In genomic region chr1:205505076-205505729, GRCh38 we compare ENCODE assay signal across 8 cellular contexts. TPM values are rescaled to one million over a fixed set of nuclear protein-coding genes. Genes with fewer than 3 reads are reported as not detected.
DNase-seq lines count a peak whose midpoint lies in the region; ATAC-seq and TF ChIP-seq lines count a peak whose summit lies in the region.

No MANE protein-coding gene starts in this region.

- H2AFZ ChIP-seq in DND-41 (ENCODE audit: low read depth, low read length) (peak overlapping the region; percentile 80), OCI-LY3 (ENCODE audit: low read depth, low read length) (peak overlapping the region; percentile 92), neural progenitor cell (replicated peaks) (peak overlapping the region; percentile 89)

- H3K9ac ChIP-seq in DND-41 (ENCODE audit: low read depth, low read length) (peak overlapping the region; percentile 48), OCI-LY3 (ENCODE audit: low read length) (peak overlapping the region; percentile 66), neural progenitor cell (no peak overlapping the region)

- H3K4me3 Mint-ChIP-seq in neural progenitor cell: peak overlapping the region; percentile 84

- H3K27ac Mint-ChIP-seq in neural progenitor cell: no peak overlapping the region

- no peaks in the 10 kb centered on the region for H3K9me3 ChIP-seq in DND-41 (ENCODE audit: insufficient read depth, low read length, severe bottlenecking)
- H3K9me3 ChIP-seq in OCI-LY3 (ENCODE audit: insufficient read depth, low read length): no peaks in the 10 kb centered on the region
- H3K9me3 ChIP-seq in esophagus (ENCODE audit: control insufficient read depth in 2 of 2, insufficient read depth in 1 of 2, low read depth in 1 of 2, low read length in 1 of 2): no peaks in the 10 kb centered on the region
- no peaks in the 10 kb centered on the region for H3K9me3 ChIP-seq in neural progenitor cell (ENCODE audit: low read depth)

- no peak overlapping the region; the same call in 1 of the 2 replicates for H3K27ac ChIP-seq in DND-41 (ENCODE audit: low read length)
- no peak overlapping the region for H3K27ac ChIP-seq in OCI-LY3 (ENCODE audit: low read length)
- H3K27ac ChIP-seq in esophagus (ENCODE audit: low read depth in 2 of 2, low read length in 1 of 2): peak overlapping the region in 1 of 2 donors; percentile 19
- H3K27ac ChIP-seq in neural progenitor cell: no peak overlapping the region

- H3K79me2 ChIP-seq in DND-41 (ENCODE audit: insufficient read depth, low read length) (no peaks in the 10 kb centered on the region), OCI-LY3 (ENCODE audit: low read length) (no peaks in the 10 kb centered on the region), neural progenitor cell (ENCODE audit: low read depth) (peaks cover 31% of the 10 kb centered on the region)

- H4K20me1 ChIP-seq in DND-41 (ENCODE audit: insufficient read depth, low read length) (peaks cover 9% of the 10 kb centered on the region), OCI-LY3 (ENCODE audit: insufficient read depth, low read length) (no peaks in the 10 kb centered on the region), neural progenitor cell (ENCODE audit: low read depth) (peaks cover 14% of the 10 kb centered on the region)

- H3K4me3 ChIP-seq in DND-41 (ENCODE audit: low read depth in 1 of 2, low read length in 2 of 2): peak overlapping the region; percentile 20 to 54; a peak in 3 of 4 replicates
- H3K4me3 ChIP-seq in OCI-LY3 (ENCODE audit: low read length): peak overlapping the region; percentile 80
- peak overlapping the region; percentile 64 to 76 for H3K4me3 ChIP-seq in esophagus (ENCODE audit: low read depth in 1 of 2, low read length in 2 of 2)
- H3K4me3 ChIP-seq in neural progenitor cell: peak overlapping the region; percentile 71

- peaks cover 2% of the 10 kb centered on the region for H3K9me3 Mint-ChIP-seq in neural progenitor cell

- DNase-seq in DND-41 (peak; percentile 25), neural progenitor cell (ENCODE audit: low spot score) (peak; percentile 50), NCI-H1694 (lab: John Stamatoyannopoulos, UW) (no peak)
- no peak for DNase-seq in effector CD4-positive, alpha-beta T cell

- peak; percentile 4; the same call in 1 of the 3 replicates for ATAC-seq in DND-41 (ENCODE audit: insufficient read depth, low read depth)
- ATAC-seq in HG02870 (IDR thresholded peaks at IDR 0.05; ENCODE audit: unreplicated experiment): no peak
- ATAC-seq in HG03280 (IDR thresholded peaks at IDR 0.05; ENCODE audit: unreplicated experiment): no peak

- 8 to 10% methylated on average over 17 to 18 of the region's 18 CpGs for WGBS in esophagus, 2 donors

- peaks cover 58% of the 10 kb centered on the region for H3K4me1 Mint-ChIP-seq in neural progenitor cell

- TF ChIP-seq CTCF in DND-41 (IDR thresholded peaks at IDR 0.05; ENCODE audit: borderline replicate concordance, extremely low read depth, low read length, poor library complexity, severe bottlenecking) (no peak), OCI-LY3 (IDR thresholded peaks at IDR 0.05; ENCODE audit: low read depth, low read length) (no peak), neural progenitor cell (IDR thresholded peaks at IDR 0.05) (no peak)

- H3F3A ChIP-seq in neural progenitor cell (ENCODE audit: low read depth): peaks cover 15% of the 10 kb centered on the region

- peaks cover 11% of the 10 kb centered on the region for H3K27me3 Mint-ChIP-seq in neural progenitor cell (ENCODE audit: insufficient read depth, low read depth)

- peak overlapping the region; percentile 89 for H3K4me2 ChIP-seq in DND-41 (ENCODE audit: insufficient read depth, low read length)
- H3K4me2 ChIP-seq in OCI-LY3 (ENCODE audit: low read length): peak overlapping the region; percentile 100
- H3K4me2 ChIP-seq in neural progenitor cell: peak overlapping the region; percentile 96

- no peaks in the 10 kb centered on the region for H3K36me3 Mint-ChIP-seq in neural progenitor cell

- H3K36me3 ChIP-seq in DND-41 (ENCODE audit: insufficient read depth, low read length) (no peaks in the 10 kb centered on the region), OCI-LY3 (replicated peaks; ENCODE audit: low read depth, low read length) (no peaks in the 10 kb centered on the region), esophagus (ENCODE audit: control insufficient read depth in 2 of 2, insufficient read depth in 2 of 2, low read length in 1 of 2) (no peaks in the 10 kb centered on the region), neural progenitor cell (no peaks in the 10 kb centered on the region)

- H3K4me1 ChIP-seq in DND-41 (ENCODE audit: insufficient read depth, low read length) (peaks cover 22% of the 10 kb centered on the region), OCI-LY3 (ENCODE audit: low read length) (peaks cover 31% of the 10 kb centered on the region), esophagus (ENCODE audit: control insufficient read depth in 2 of 2, insufficient read depth in 2 of 2, low read length in 1 of 2) (peaks cover 11 to 15% of the 10 kb centered on the region in 2 donors), neural progenitor cell (peaks cover 29% of the 10 kb centered on the region)

- H3K27me3 ChIP-seq in DND-41 (ENCODE audit: insufficient read depth, low read length, poor library complexity): peaks cover 24% of the 10 kb centered on the region
- 0 out of 2 replicates have a peak, but pooled peaks cover 14% of the 10 kb centered on the region for H3K27me3 ChIP-seq in OCI-LY3 (ENCODE audit: low read depth, low read length)
- no peaks in the 10 kb centered on the region for H3K27me3 ChIP-seq in esophagus (ENCODE audit: control insufficient read depth in 1 of 2, insufficient read depth in 2 of 2, low read length in 2 of 2)
- no peaks in the 10 kb centered on the region for H3K27me3 ChIP-seq in neural progenitor cell

RNA-seq across cellular contexts. Expression of gene CDK18, which starts 0.7 kb away (rescaled TPM):
- 1 to 10 TPM; 3.5 to 9.0 TPM for polyA plus RNA-seq in esophagus
- 14.1 and 25.5 TPM in 2 replicates for total RNA-seq in neural progenitor cell (ENCODE audit: low replicate concordance)

RNA-seq across cellular contexts. Expression of gene BLACAT1, which starts 49.4 kb away (rescaled TPM):
- polyA plus RNA-seq in esophagus: under 1 TPM; 0.51 to 0.60 TPM
- 13.9 and 25.7 TPM in 2 replicates for total RNA-seq in neural progenitor cell (ENCODE audit: low replicate concordance)

Comparison
In these comparisons a context has a peak if more than half of its experiments do, and no peak if none do; other contexts are left out.
1. DNase-seq: peak in DND-41 (single experiment) and neural progenitor cell (single experiment); none in effector CD4-positive, alpha-beta T cell (single experiment) and NCI-H1694 (single experiment).
2. Peak in every context shown above with its lines, with median percentiles within 50 percentile points of each other: H2AFZ ChIP-seq, H3K4me2 ChIP-seq and H3K4me3 ChIP-seq.